1 cellular context compared by ENCODE assay signal in genomic region chr17:3794890-3795757, GRCh38.
A peak's percentile ranks its signal among the peaks of the same experiment; 100 is the strongest.
TF ChIP-seq lines count a peak whose summit lies in the region.

No MANE protein-coding gene starts in this region.

TF ChIP-seq in HepG2, 621 proteins besides CTCF, POLR2A, EP300 and RAD21 (continued from another document and continues in another):
- peak; percentile 66; the same call in 1 of the 2 replicates for TF ChIP-seq ZNF142 (CRISPR knock-in tag; IDR thresholded peaks at IDR 0.05)
- TF ChIP-seq MAFF (IDR thresholded peaks at IDR 0.05; ENCODE audit: low read depth, low read length), result no peak
- peak; percentile 43; the same call in 1 of the 2 replicates for TF ChIP-seq THAP11 (CRISPR knock-in tag; IDR thresholded peaks at IDR 0.05)
- TF ChIP-seq RARA (CRISPR knock-in tag; IDR thresholded peaks at IDR 0.05), result peak; percentile 63
- TF ChIP-seq NCOR1 (IDR thresholded peaks at IDR 0.05; ENCODE audit: borderline replicate concordance, low read length), result no peak
- 0 out of 2 replicates have a peak, but pooled peaks have one; percentile 57 for TF ChIP-seq RFXAP (CRISPR knock-in tag; IDR thresholded peaks at IDR 0.05; ENCODE audit: borderline replicate concordance)
- peak; percentile 18; the same call in 1 of the 2 replicates for TF ChIP-seq FOSL2 (CRISPR knock-in tag; IDR thresholded peaks at IDR 0.05)
- peak; percentile 26; the same call in 1 of the 2 replicates for TF ChIP-seq NR1H2 (CRISPR knock-in tag; IDR thresholded peaks at IDR 0.05; ENCODE audit: borderline replicate concordance, low read depth)
- TF ChIP-seq ETV5 (CRISPR knock-in tag; IDR thresholded peaks at IDR 0.05; ENCODE audit: borderline replicate concordance), result peak; percentile 30; the same call in 1 of the 2 replicates
- TF ChIP-seq SOX5 (CRISPR knock-in tag; IDR thresholded peaks at IDR 0.05; ENCODE audit: borderline replicate concordance), result 0 out of 2 replicates have a peak, but pooled peaks have one; percentile 21
- 0 out of 2 replicates have a peak, but pooled peaks have one; percentile 12 for TF ChIP-seq RERE (CRISPR knock-in tag; IDR thresholded peaks at IDR 0.05; ENCODE audit: low read depth)
- TF ChIP-seq GPN1 (CRISPR knock-in tag; IDR thresholded peaks at IDR 0.05; ENCODE audit: borderline replicate concordance), result no peak
- 0 out of 2 replicates have a peak, but pooled peaks have one; percentile 25 for TF ChIP-seq PRDM15 (CRISPR knock-in tag; IDR thresholded peaks at IDR 0.05)
- 0 out of 2 replicates have a peak, but pooled peaks have one; percentile 40 for TF ChIP-seq SMAD3 (CRISPR knock-in tag; IDR thresholded peaks at IDR 0.05)
- peak; percentile 52; the same call in 1 of the 2 replicates for TF ChIP-seq TFAP4 (IDR thresholded peaks at IDR 0.05; ENCODE audit: borderline replicate concordance, low read depth)
- peak; percentile 71 for TF ChIP-seq KDM5B (CRISPR knock-in tag; IDR thresholded peaks at IDR 0.05; ENCODE audit: borderline replicate concordance)
- peak; percentile 3; the same call in 1 of the 2 replicates for TF ChIP-seq ZNF547 (CRISPR knock-in tag; IDR thresholded peaks at IDR 0.05)
- 0 out of 2 replicates have a peak, but pooled peaks have one; percentile 10 for TF ChIP-seq MIER3 (CRISPR knock-in tag; IDR thresholded peaks at IDR 0.05; ENCODE audit: borderline replicate concordance)
- TF ChIP-seq ZNF777 (CRISPR knock-in tag; IDR thresholded peaks at IDR 0.05), result peak; percentile 46
- TF ChIP-seq ZNF781 (CRISPR knock-in tag; IDR thresholded peaks at IDR 0.05; ENCODE audit: borderline replicate concordance, not compliant biosample characterization), result peak; percentile 47
- TF ChIP-seq ZNF670 (CRISPR knock-in tag; IDR thresholded peaks at IDR 0.05; ENCODE audit: borderline replicate concordance), result 0 out of 2 replicates have a peak, but pooled peaks have one; percentile 7
- TF ChIP-seq ZBTB46 (CRISPR knock-in tag; IDR thresholded peaks at IDR 0.05; ENCODE audit: borderline replicate concordance), result no peak
- TF ChIP-seq TBX2 (CRISPR knock-in tag; IDR thresholded peaks at IDR 0.05; ENCODE audit: borderline replicate concordance), result peak; percentile 41; the same call in 1 of the 2 replicates
- 0 out of 2 replicates have a peak, but pooled peaks have one; percentile 43 for TF ChIP-seq HOXA9 (CRISPR knock-in tag; IDR thresholded peaks at IDR 0.05; ENCODE audit: borderline replicate concordance)
- no peak; the same call in 1 of the 2 replicates for TF ChIP-seq SP5 (CRISPR knock-in tag; IDR thresholded peaks at IDR 0.05; ENCODE audit: borderline replicate concordance, low read depth)
- peak; percentile 73 for TF ChIP-seq BCL6 (CRISPR knock-in tag; IDR thresholded peaks at IDR 0.05)
- TF ChIP-seq ZNF275 (CRISPR knock-in tag; IDR thresholded peaks at IDR 0.05; ENCODE audit: borderline replicate concordance), result no peak
- no peak for TF ChIP-seq SOX6 (IDR thresholded peaks at IDR 0.05)
- TF ChIP-seq SOX6 (CRISPR knock-in tag; IDR thresholded peaks at IDR 0.05), result peak; percentile 43
- 0 out of 2 replicates have a peak, but pooled peaks have one; percentile 68 for TF ChIP-seq ZNF713 (CRISPR knock-in tag; IDR thresholded peaks at IDR 0.05)
- TF ChIP-seq ZNF451 (CRISPR knock-in tag; IDR thresholded peaks at IDR 0.05), result 0 out of 2 replicates have a peak, but pooled peaks have one; percentile 40
- no peak for TF ChIP-seq NBN (conservative IDR thresholded peaks at IDR 0.05)
- no peak for TF ChIP-seq AGO1 (IDR thresholded peaks at IDR 0.05; ENCODE audit: low read depth, low read length, poor library complexity, severe bottlenecking)
- TF ChIP-seq ZBTB4 (CRISPR knock-in tag; IDR thresholded peaks at IDR 0.05; ENCODE audit: borderline replicate concordance), result peak; percentile 53; the same call in 1 of the 2 replicates
